Comparison of ENCODE assay signal across 1 cellular context in genomic region chr19:38387550-38388309, GRCh38.
TF ChIP-seq lines count a peak whose summit lies in the region.

Gene GGN, minus strand, starts transcription at chr19:38388034. Its CDS starts 773 bp downstream, at chr19:38387261.

TF ChIP-seq in H1, 55 proteins besides CTCF, POLR2A, EP300 and RAD21 (continued from another document):
- TF ChIP-seq MAX (IDR thresholded peaks at IDR 0.05) (0 out of 2 replicates have a peak, but pooled peaks have one; percentile 30), HDAC6 (IDR thresholded peaks at IDR 0.05; ENCODE audit: low read depth, low read length) (no peak), SRF (IDR thresholded peaks at IDR 0.05; ENCODE audit: low read depth, low read length) (no peak), ATF3 (IDR thresholded peaks at IDR 0.05; ENCODE audit: insufficient read depth, low read depth, low read length) (no peak), HDAC2 (IDR thresholded peaks at IDR 0.05; ENCODE audit: borderline replicate concordance in 1 of 2, low read depth in 2 of 2, low read length in 2 of 2) (no peak), PHF8 (conservative IDR thresholded peaks at IDR 0.05; ENCODE audit: low read depth, low read length) (0 out of 2 replicates have a peak, but pooled peaks have one; percentile 20), RNF2 (IDR thresholded peaks at IDR 0.05; ENCODE audit: borderline replicate concordance, low read depth, low read length, missing control alignments, poor library complexity, severe bottlenecking) (no peak), SIN3A (conservative IDR thresholded peaks at IDR 0.05 in 1 of 2, IDR thresholded peaks at IDR 0.05 in 1 of 2; ENCODE audit: low read depth in 1 of 2, low read length in 2 of 2) (peak in 1 of 2 experiments; percentile 70; a peak in 1 of 4 replicates), CHD7 (IDR thresholded peaks at IDR 0.05; ENCODE audit: insufficient replicate concordance, low read length) (no peak), SP4 (IDR thresholded peaks at IDR 0.05; ENCODE audit: low read length) (peak; percentile 80), TAF1 (IDR thresholded peaks at IDR 0.05; ENCODE audit: low read depth, low read length) (peak; percentile 12; the same call in 1 of the 2 replicates), RXRA (IDR thresholded peaks at IDR 0.05; ENCODE audit: insufficient read depth, low read depth, low read length) (no peak), SIRT6 (IDR thresholded peaks at IDR 0.05; ENCODE audit: low read length) (no peak), CHD1 (IDR thresholded peaks at IDR 0.05; ENCODE audit: low read depth, low read length) (no peak), ASH2L (IDR thresholded peaks at IDR 0.05; ENCODE audit: low read length) (peak; percentile 9), EZH2 (IDR thresholded peaks at IDR 0.05; ENCODE audit: low read depth, low read length, severe bottlenecking) (no peak), KDM4A (IDR thresholded peaks at IDR 0.05; ENCODE audit: low read depth, low read length, severe bottlenecking) (no peak), CTBP2 (IDR thresholded peaks at IDR 0.05; ENCODE audit: borderline replicate concordance, insufficient read depth, insufficient read length, low read length) (no peak), POLR2AphosphoS5 (IDR thresholded peaks at IDR 0.05; ENCODE audit: low read depth, low read length) (no peak), TBP (IDR thresholded peaks at IDR 0.05; ENCODE audit: low read depth, low read length) (no peak; the same call in 1 of the 2 replicates), ATF2 (IDR thresholded peaks at IDR 0.05; ENCODE audit: low read length) (no peak), NRF1 (IDR thresholded peaks at IDR 0.05; ENCODE audit: low read depth, low read length) (no peak), E2F6 (IDR thresholded peaks at IDR 0.05) (no peak), MAFK (IDR thresholded peaks at IDR 0.05; ENCODE audit: low read depth, low read length) (no peak)
